Comparison of ENCODE assay signal across 16 cellular contexts in the genomic region with DNA sequence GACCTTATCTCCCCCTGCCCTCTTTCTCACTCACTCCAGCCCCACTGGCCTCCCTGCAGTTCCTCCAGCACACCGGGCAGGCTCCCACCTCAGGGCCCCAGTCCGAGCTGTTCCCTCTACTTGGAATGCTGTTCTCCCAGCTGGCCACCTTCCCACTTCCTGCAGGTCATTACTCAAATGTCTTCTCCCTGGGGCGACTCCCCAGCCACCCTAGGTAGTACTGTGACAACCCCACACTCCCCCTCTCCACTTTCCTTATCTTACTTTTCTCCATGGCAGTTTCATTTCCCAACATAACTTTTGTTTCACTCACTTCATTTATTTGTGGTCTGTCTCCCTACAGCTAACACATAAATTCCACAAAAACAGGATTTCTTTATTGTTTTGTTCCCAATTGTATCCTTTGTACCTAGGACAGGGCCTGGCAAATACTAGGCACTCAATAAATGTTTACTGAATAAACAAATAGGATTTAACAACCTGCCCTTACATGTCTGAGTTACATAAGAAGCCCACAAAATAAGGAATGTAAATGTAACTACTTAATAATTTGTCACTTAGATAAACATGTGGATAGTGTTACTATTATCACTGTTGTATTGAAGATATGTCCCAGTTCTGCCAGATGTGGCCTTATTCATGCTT.
DNase-seq lines count a peak whose midpoint lies in the region; ATAC-seq and TF ChIP-seq lines count a peak whose summit lies in the region.
"Had no signal": no experiment of that assay in that cellular context is flagged by ENCODE, and none has a peak within 500 bp of the region (broad histone marks: within the 10 kb centered on the region; RNA-seq: fewer than 3 reads in every experiment).

No MANE protein-coding gene starts in this region.

- no peak for TF ChIP-seq POLR2A in IMR-90 (IDR thresholded peaks at IDR 0.05; ENCODE audit: low read depth, low read length)

- dilution Hi-C loops in IMR-90 (cut with HindIII; ENCODE audit: low sequenced_read_pairs, unreplicated experiment): no loop called here

- no peaks in the 10 kb centered on the region for H3K9me3 Mint-ChIP-seq in dendritic cell treated with granulocyte-macrophage colony-stimulating factor and Interleukin-4, amounts not matched to agents 40 ng/mL and 50 ng/mL, for 4 days
- no peaks in the 10 kb centered on the region for H3K9me3 Mint-ChIP-seq in naive B cell
- H3K9me3 Mint-ChIP-seq in activated naive CD4-positive, alpha-beta T cell treated with anti-CD3 and anti-CD28 coated beads, Interleukin-2, amount 10 ng/mL, durations not matched to agents 7 days and 5 days: no peaks in the 10 kb centered on the region
- H3K9me3 Mint-ChIP-seq: activated CD4-positive, alpha-beta T cell treated with anti-CD3 and anti-CD28 coated beads, Interleukin-2, amount 10 ng/mL, durations not matched to agents 24 days and 14 days; T-cell had no signal

- TF ChIP-seq RAD21 in IMR-90 (IDR thresholded peaks at IDR 0.05; ENCODE audit: low read length): no peak

- H4K20me1 ChIP-seq in IMR-90 (ENCODE audit: insufficient read depth, low read length): peaks cover 35% of the 10 kb centered on the region

- H3K14ac ChIP-seq in IMR-90 (replicated peaks; ENCODE audit: low read depth, low read length): peak overlapping the region; percentile 66

- peak overlapping the region; percentile 23; the same call in 2 of the 3 replicates for H2BK15ac ChIP-seq in IMR-90 (ENCODE audit: low read depth, low read length)

- TF ChIP-seq CTCF in BE2C (IDR thresholded peaks at IDR 0.05; ENCODE audit: low read depth, low read length) (no peak), IMR-90 (conservative IDR thresholded peaks at IDR 0.05; ENCODE audit: low read depth, low read length) (no peak)

- WGBS in IMR-90 (ENCODE audit: extremely low coverage in 2 of 2, insufficient read length in 1 of 2), 2 experiments: 31% methylated on average over 3 of the region's 3 CpGs; no CpG with 5 or more reads in 1 of the 2 experiments

- no peak overlapping the region for H3K56ac ChIP-seq in IMR-90 (ENCODE audit: extremely low read depth, insufficient read depth, low read length)

- H3K27ac ChIP-seq in IMR-90 (ENCODE audit: insufficient read depth, low read length): no peak overlapping the region
- H3K27ac ChIP-seq in effector memory CD4-positive, alpha-beta T cell (ENCODE audit: insufficient read depth, low read length, poor library complexity, severe bottlenecking): no peak overlapping the region
- H3K27ac ChIP-seq: ascending aorta, pancreas had no signal

- H2BK5ac ChIP-seq in IMR-90 (ENCODE audit: low read depth, low read length, poor library complexity, severe bottlenecking): peak overlapping the region; percentile 62

- peaks cover 30% of the 10 kb centered on the region for H3K4me1 Mint-ChIP-seq in dendritic cell treated with granulocyte-macrophage colony-stimulating factor and Interleukin-4, amounts not matched to agents 40 ng/mL and 50 ng/mL, for 4 days (ENCODE audit: low read depth)
- H3K4me1 Mint-ChIP-seq in naive B cell: peaks cover 38 to 61% (median 39%) of the 10 kb centered on the region in 3 donors
- H3K4me1 Mint-ChIP-seq in activated naive CD4-positive, alpha-beta T cell treated with anti-CD3 and anti-CD28 coated beads, Interleukin-2, amount 10 ng/mL, durations not matched to agents 7 days and 5 days: no peaks in the 10 kb centered on the region

- no peaks in the 10 kb centered on the region for H3K27me3 Mint-ChIP-seq in dendritic cell treated with granulocyte-macrophage colony-stimulating factor and Interleukin-4, amounts not matched to agents 40 ng/mL and 50 ng/mL, for 4 days
- H3K27me3 Mint-ChIP-seq in naive B cell: no peaks in the 10 kb centered on the region
- no peaks in the 10 kb centered on the region for H3K27me3 Mint-ChIP-seq in activated naive CD4-positive, alpha-beta T cell treated with anti-CD3 and anti-CD28 coated beads, Interleukin-2, amount 10 ng/mL, durations not matched to agents 7 days and 5 days
- H3K27me3 Mint-ChIP-seq: T-cell had no signal

- H3K9me3 ChIP-seq in BE2C: no peaks in the 10 kb centered on the region
- no peaks in the 10 kb centered on the region for H3K9me3 ChIP-seq in IMR-90 (ENCODE audit: control insufficient read depth, insufficient read depth, low read length)
- H3K9me3 ChIP-seq in effector memory CD4-positive, alpha-beta T cell (ENCODE audit: control insufficient read depth, low read length): no peaks in the 10 kb centered on the region
- H3K9me3 ChIP-seq: ascending aorta, pancreas had no signal

- no peak overlapping the region for H2AK9ac ChIP-seq in IMR-90 (replicated peaks; ENCODE audit: low read depth, low read length, poor library complexity)

- H3K9ac ChIP-seq in IMR-90 (ENCODE audit: low read depth, low read length): no peak overlapping the region

- H4K91ac ChIP-seq in IMR-90 (ENCODE audit: insufficient read depth, low read depth, low read length): peak overlapping the region; percentile 44; the same call in 1 of the 2 replicates

- no peak overlapping the region for H3K4me3 Mint-ChIP-seq in dendritic cell treated with granulocyte-macrophage colony-stimulating factor and Interleukin-4, amounts not matched to agents 40 ng/mL and 50 ng/mL, for 4 days
- H3K4me3 Mint-ChIP-seq in naive B cell: no peak overlapping the region
- no peak overlapping the region for H3K4me3 Mint-ChIP-seq in activated naive CD4-positive, alpha-beta T cell treated with anti-CD3 and anti-CD28 coated beads, Interleukin-2, amount 10 ng/mL, durations not matched to agents 7 days and 5 days
- H3K4me3 Mint-ChIP-seq: activated CD4-positive, alpha-beta T cell treated with anti-CD3 and anti-CD28 coated beads, Interleukin-2, amount 10 ng/mL, durations not matched to agents 24 days and 14 days; T-cell had no signal

- POLR2A ChIA-PET in IMR-90 (lab: Charles Lee; ENCODE audit: unreplicated experiment): interaction anchor here (0.7 kb wide), 1 partner anchor 30 kb away, joined by 3 read pairs; no protein-coding TSS in a partner anchor

- H3K4me2 ChIP-seq in IMR-90 (ENCODE audit: low read depth, low read length): no peak overlapping the region

- H2AK5ac ChIP-seq in IMR-90 (ENCODE audit: low read depth, low read length): peak overlapping the region; percentile 67

- peaks cover 8% of the 10 kb centered on the region for H3K36me3 Mint-ChIP-seq in dendritic cell treated with granulocyte-macrophage colony-stimulating factor and Interleukin-4, amounts not matched to agents 40 ng/mL and 50 ng/mL, for 4 days (ENCODE audit: low read depth)
- H3K36me3 Mint-ChIP-seq in naive B cell: peaks cover 11% of the 10 kb centered on the region in 2 donors
- no peaks in the 10 kb centered on the region for H3K36me3 Mint-ChIP-seq in activated naive CD4-positive, alpha-beta T cell treated with anti-CD3 and anti-CD28 coated beads, Interleukin-2, amount 10 ng/mL, durations not matched to agents 7 days and 5 days

- H3K18ac ChIP-seq in IMR-90 (ENCODE audit: low read depth, low read length): peak overlapping the region; percentile 50

- peak overlapping the region; percentile 25 for H2BK120ac ChIP-seq in IMR-90 (ENCODE audit: low read depth, low read length)

- peak; percentile 18 for DNase-seq in BE2C
- DNase-seq in IMR-90: no peak
- DNase-seq in naive B cell: no peak
- no peak for DNase-seq in effector memory CD4-positive, alpha-beta T cell
- no peak for DNase-seq in activated naive CD4-positive, alpha-beta T cell treated with anti-CD3 and anti-CD28 coated beads, Interleukin-2, amount 10 ng/mL, durations not matched to agents 7 days and 5 days
- DNase-seq in posterior vena cava (ENCODE audit: low spot score): no peak
- DNase-seq: activated CD4-positive, alpha-beta T cell treated with anti-CD3 and anti-CD28 coated beads, Interleukin-2, amount 10 ng/mL, durations not matched to agents 24 days and 14 days; effector CD8-positive, alpha-beta T cell; head of caudate nucleus; stimulated activated CD4-positive, alpha-beta T cell treated with anti-CD3 and anti-CD28 coated beads, Interleukin-2, amount 100 ng/mL, for 24 hours; T-cell had no signal

- 0 out of 4 replicates have a peak overlapping the region, but pooled peaks of 1 of the 2 experiments have one; percentile 31 for H4K8ac ChIP-seq in IMR-90 (ENCODE audit: low read depth in 2 of 2, low read length in 2 of 2)

- in situ Hi-C loops in IMR-90 (cut with MboI; ENCODE audit: low sequenced_read_pairs): no loop called here

- H3K9me1 ChIP-seq in IMR-90 (ENCODE audit: insufficient read depth, low read length): peaks cover 29% of the 10 kb centered on the region

- peak overlapping the region; percentile 54 for H3K4ac ChIP-seq in IMR-90 (ENCODE audit: low read depth, low read length)

- ATAC-seq in IMR-90 (ENCODE audit: low read depth): no peak
- ATAC-seq in naive B cell (ENCODE audit: low read depth in 2 of 2): no peak
- ATAC-seq in esophagus mucosa: no peak
- ATAC-seq: T-cell had no signal

- peaks cover 11% of the 10 kb centered on the region for H3K36me3 ChIP-seq in BE2C
- H3K36me3 ChIP-seq in IMR-90 (ENCODE audit: control insufficient read depth, insufficient read depth, low read length): no peaks in the 10 kb centered on the region
- H3K36me3 ChIP-seq in effector memory CD4-positive, alpha-beta T cell (ENCODE audit: control insufficient read depth, insufficient read depth, low read length): no peaks in the 10 kb centered on the region
- H3K36me3 ChIP-seq: ascending aorta, pancreas had no signal

- 0 out of 2 replicates have a peak overlapping the region, but pooled peaks have one; percentile 14 for H3K23ac ChIP-seq in IMR-90 (ENCODE audit: low read depth, low read length)

- CTCF ChIA-PET in IMR-90 (lab: Yijun Ruan, JAX): no interaction called here
- CTCF ChIA-PET in activated naive CD4-positive, alpha-beta T cell treated with anti-CD3 and anti-CD28 coated beads, Interleukin-2, amount 10 ng/mL, durations not matched to agents 7 days and 5 days (lab: Charles Lee): no interaction called here

- H3K79me1 ChIP-seq in IMR-90 (ENCODE audit: low read depth in 1 of 2, low read length in 2 of 2): peaks cover 38 to 64% of the 10 kb centered on the region in 2 experiments

- BruUV-seq in IMR-90 (replicated peaks; lab: Mats Ljungman, UMichigan): no TSS peak

- intact Hi-C loops in IMR-90 (cut with micrococcal nuclease): no loop called here
- intact Hi-C loops in dendritic cell treated with granulocyte-macrophage colony-stimulating factor and Interleukin-4, amounts not matched to agents 40 ng/mL and 50 ng/mL, for 4 days (cut with micrococcal nuclease): no loop called here
- intact Hi-C loops in posterior vena cava (cut with DNase I): no loop called here

- H3K27me3 ChIP-seq in BE2C (no peaks in the 10 kb centered on the region), IMR-90 (ENCODE audit: control insufficient read depth, insufficient read depth, low read length) (no peaks in the 10 kb centered on the region)
- H3K27me3 ChIP-seq in effector memory CD4-positive, alpha-beta T cell (replicated peaks; ENCODE audit: control insufficient read depth, insufficient read depth, low read length, poor library complexity, severe bottlenecking): no peaks in the 10 kb centered on the region
- H3K27me3 ChIP-seq: ascending aorta, pancreas had no signal

- peak overlapping the region; percentile 58; the same call in 1 of the 2 replicates for H2BK20ac ChIP-seq in IMR-90 (ENCODE audit: low read depth, low read length)

- H3K4me1 ChIP-seq in BE2C (peaks cover 45% of the 10 kb centered on the region), IMR-90 (ENCODE audit: control insufficient read depth, insufficient read depth, low read length) (peaks cover 38% of the 10 kb centered on the region)
- no peaks in the 10 kb centered on the region for H3K4me1 ChIP-seq in effector memory CD4-positive, alpha-beta T cell (ENCODE audit: control insufficient read depth, insufficient read depth, low read length, poor library complexity, severe bottlenecking)
- H3K4me1 ChIP-seq: pancreas had no signal

- H3K4me3 ChIP-seq in BE2C (ENCODE audit: low read depth, low read length) (no peak overlapping the region), IMR-90 (ENCODE audit: insufficient read depth, low read depth, low read length) (no peak overlapping the region)
- H3K4me3 ChIP-seq in effector memory CD4-positive, alpha-beta T cell (ENCODE audit: insufficient read depth, low read depth, low read length, poor library complexity, severe bottlenecking): no peak overlapping the region
- H3K4me3 ChIP-seq: ascending aorta, lung, pancreas had no signal

- peak overlapping the region; percentile 33; the same call in 1 of the 2 replicates for H4K5ac ChIP-seq in IMR-90 (ENCODE audit: low read depth, low read length)

- H2AFZ ChIP-seq in IMR-90 (replicated peaks; ENCODE audit: low read length, poor library complexity): peak overlapping the region; percentile 9

- peak overlapping the region; percentile 24 for H3K27ac Mint-ChIP-seq in dendritic cell treated with granulocyte-macrophage colony-stimulating factor and Interleukin-4, amounts not matched to agents 40 ng/mL and 50 ng/mL, for 4 days
- peak overlapping the region in 5 of 6 donors; percentile 16 to 88 (median 49) for H3K27ac Mint-ChIP-seq in naive B cell
- no peak overlapping the region for H3K27ac Mint-ChIP-seq in activated naive CD4-positive, alpha-beta T cell treated with anti-CD3 and anti-CD28 coated beads, Interleukin-2, amount 10 ng/mL, durations not matched to agents 7 days and 5 days
- H3K27ac Mint-ChIP-seq: activated CD4-positive, alpha-beta T cell treated with anti-CD3 and anti-CD28 coated beads, Interleukin-2, amount 10 ng/mL, durations not matched to agents 24 days and 14 days; T-cell had no signal
